In genomic region chr2:31240406-31241365, GRCh38 we compare ENCODE assay signal across 21 cellular contexts. TPM values are rescaled to one million over a fixed set of nuclear protein-coding genes. Genes with fewer than 3 reads are reported as not detected.
DNase-seq lines count a peak whose midpoint lies in the region; ATAC-seq, FAIRE-seq and TF ChIP-seq lines count a peak whose summit lies in the region.
"Had no signal": no experiment of that assay in that cellular context is flagged by ENCODE, and none has a peak within 500 bp of the region (broad histone marks: within the 10 kb centered on the region; RNA-seq: fewer than 3 reads in every experiment).

No MANE protein-coding gene starts in this region.

- no peaks in the 10 kb centered on the region for H3K36me3 Mint-ChIP-seq in stimulated activated effector memory CD8-positive, alpha-beta T cell treated with anti-CD3 and anti-CD28 coated beads, Interleukin-12 subunit alpha, Interleukin-12 subunit beta, amount 100 ng/mL, for 72 hours

- no peak for TF ChIP-seq CTCF in kidney (IDR thresholded peaks at IDR 0.05; ENCODE audit: borderline replicate concordance, extremely low read depth, insufficient read depth)

- no peak for ATAC-seq in stimulated activated effector memory CD8-positive, alpha-beta T cell treated with anti-CD3 and anti-CD28 coated beads, Interleukin-12 subunit alpha, Interleukin-12 subunit beta, amount 100 ng/mL, for 72 hours
- ATAC-seq in GM21360 (IDR thresholded peaks at IDR 0.05; ENCODE audit: unreplicated experiment) (no peak), GM19324 (IDR thresholded peaks at IDR 0.05; ENCODE audit: low FRiP score, unreplicated experiment) (no peak)
- ATAC-seq: activated naive CD8-positive, alpha-beta T cell treated with anti-CD3 and anti-CD28 coated beads, Interleukin-2, amount 50 U/mL, for 24 hours; activated T-cell treated with anti-CD3 and anti-CD28 coated beads, Interleukin-2, amount 50 U/mL, for 72 hours had no signal

- peak overlapping the region; percentile 20 for H3K27ac Mint-ChIP-seq in stimulated activated effector memory CD8-positive, alpha-beta T cell treated with anti-CD3 and anti-CD28 coated beads, Interleukin-12 subunit alpha, Interleukin-12 subunit beta, amount 100 ng/mL, for 72 hours
- H3K27ac Mint-ChIP-seq: activated naive CD8-positive, alpha-beta T cell treated with anti-CD3 and anti-CD28 coated beads, Interleukin-2, amount 50 U/mL, for 24 hours; activated T-cell treated with anti-CD3 and anti-CD28 coated beads, Interleukin-2, amount 50 U/mL, for 72 hours had no signal

- H3K4me1 ChIP-seq in kidney (ENCODE audit: control insufficient read depth in 1 of 2, insufficient read depth in 1 of 2, low read depth in 1 of 2, low read length in 2 of 2), result peaks cover 0 to 11% of the 10 kb centered on the region in 2 donors
- H3K4me1 ChIP-seq: testis had no signal

- DNase-seq in HTR-8/SVneo (ENCODE audit: insufficient read length, low spot score) (no peak), caudate nucleus (lab: John Stamatoyannopoulos, UW) (no peak), kidney (no peak), GM12892 (ENCODE audit: insufficient read length) (no peak), NCI-H1105 treated with DMSO at 0.1 percent for 48 hours (lab: John Stamatoyannopoulos, UW) (no peak)
- DNase-seq in stimulated activated effector memory CD8-positive, alpha-beta T cell treated with anti-CD3 and anti-CD28 coated beads, Interleukin-12 subunit alpha, Interleukin-12 subunit beta, amount 100 ng/mL, for 72 hours (ENCODE audit: low spot score in 2 of 2), result no peak
- DNase-seq: activated CD4-positive, alpha-beta T cell treated with anti-CD3 and anti-CD28 coated beads for 48 hours; activated naive CD8-positive, alpha-beta T cell treated with anti-CD3 and anti-CD28 coated beads, Interleukin-2, amount 50 U/mL, for 24 hours; activated T-cell treated with anti-CD3 and anti-CD28 coated beads, Interleukin-2, amount 50 U/mL, for 72 hours; GDM1; NCI-H446; retina; SIG-M5; stimulated activated CD4-positive, alpha-beta T cell treated with anti-CD3 and anti-CD28 coated beads, Interleukin-1b, Interleukin-23, amount 100 ng/mL, for 48 hours; T-helper 9 cell; testis had no signal

- H3K27ac ChIP-seq in caudate nucleus (ENCODE audit: low read depth, low read length) (peak overlapping the region; percentile 44), kidney (ENCODE audit: low read depth in 2 of 2, low read length in 2 of 2) (peak overlapping the region; percentile 29 to 76)
- H3K27ac ChIP-seq: testis had no signal

- H3K9me3 ChIP-seq in kidney (ENCODE audit: control insufficient read depth in 1 of 2, low read length in 2 of 2), result no peaks in the 10 kb centered on the region
- H3K9me3 ChIP-seq: testis had no signal

- no peak for TF ChIP-seq POLR2A in GM12892 (IDR thresholded peaks at IDR 0.05; ENCODE audit: low read depth, low read length)

- no peak overlapping the region for H3K9ac ChIP-seq in kidney (ENCODE audit: low read length in 2 of 2)

- peaks cover 6% of the 10 kb centered on the region for H3K4me1 Mint-ChIP-seq in stimulated activated effector memory CD8-positive, alpha-beta T cell treated with anti-CD3 and anti-CD28 coated beads, Interleukin-12 subunit alpha, Interleukin-12 subunit beta, amount 100 ng/mL, for 72 hours

- H3K4me3 ChIP-seq in kidney (ENCODE audit: low read length in 2 of 2), result peak overlapping the region in 1 of 2 donors; percentile 3
- H3K4me3 ChIP-seq: testis had no signal

- H3K9me3 Mint-ChIP-seq in stimulated activated effector memory CD8-positive, alpha-beta T cell treated with anti-CD3 and anti-CD28 coated beads, Interleukin-12 subunit alpha, Interleukin-12 subunit beta, amount 100 ng/mL, for 72 hours, result no peaks in the 10 kb centered on the region
- H3K9me3 Mint-ChIP-seq: activated naive CD8-positive, alpha-beta T cell treated with anti-CD3 and anti-CD28 coated beads, Interleukin-2, amount 50 U/mL, for 24 hours; activated T-cell treated with anti-CD3 and anti-CD28 coated beads, Interleukin-2, amount 50 U/mL, for 72 hours; neural crest cell had no signal

- no peaks in the 10 kb centered on the region for H3K36me3 ChIP-seq in kidney (ENCODE audit: control insufficient read depth in 1 of 2, insufficient read depth in 2 of 2, low read length in 2 of 2)

- no peak overlapping the region for H3K4me3 Mint-ChIP-seq in stimulated activated effector memory CD8-positive, alpha-beta T cell treated with anti-CD3 and anti-CD28 coated beads, Interleukin-12 subunit alpha, Interleukin-12 subunit beta, amount 100 ng/mL, for 72 hours
- H3K4me3 Mint-ChIP-seq: activated naive CD8-positive, alpha-beta T cell treated with anti-CD3 and anti-CD28 coated beads, Interleukin-2, amount 50 U/mL, for 24 hours; activated T-cell treated with anti-CD3 and anti-CD28 coated beads, Interleukin-2, amount 50 U/mL, for 72 hours; neural crest cell had no signal

- intact Hi-C loops in kidney (cut with DNase I), result no loop called here

- FAIRE-seq in HTR-8/SVneo (lab: Jason Lieb, UNC) (peak; percentile 59), kidney (lab: Jason Lieb, UNC) (no peak), GM12892 (lab: Jason Lieb, UNC) (no peak)
- FAIRE-seq: colon had no signal

RNA-seq across cellular contexts. Expression of gene EHD3, which starts 6.7 kb away (rescaled TPM):
- total RNA-seq in kidney, result 9.5 TPM
- polyA plus RNA-seq in kidney (ENCODE audit: insufficient read depth, low read depth, low replicate concordance), result 45.3 TPM
- polyA plus RNA-seq in GM12892 (2012; ENCODE audit: missing spikeins), result 1.5 TPM
- total RNA-seq: HT-29 had no signal

RNA-seq across cellular contexts. Expression of gene CAPN14, which starts 23.4 kb away (rescaled TPM):
- 0.25 TPM for total RNA-seq in kidney
- 0.22 TPM for polyA plus RNA-seq in kidney (ENCODE audit: insufficient read depth, low read depth, low replicate concordance)
- polyA plus RNA-seq in GM12892 (2012; ENCODE audit: missing spikeins), result 0.91 TPM
- total RNA-seq: HT-29 had no signal
